Comparison of ENCODE assay signal across 29 cellular contexts in the genomic region with DNA sequence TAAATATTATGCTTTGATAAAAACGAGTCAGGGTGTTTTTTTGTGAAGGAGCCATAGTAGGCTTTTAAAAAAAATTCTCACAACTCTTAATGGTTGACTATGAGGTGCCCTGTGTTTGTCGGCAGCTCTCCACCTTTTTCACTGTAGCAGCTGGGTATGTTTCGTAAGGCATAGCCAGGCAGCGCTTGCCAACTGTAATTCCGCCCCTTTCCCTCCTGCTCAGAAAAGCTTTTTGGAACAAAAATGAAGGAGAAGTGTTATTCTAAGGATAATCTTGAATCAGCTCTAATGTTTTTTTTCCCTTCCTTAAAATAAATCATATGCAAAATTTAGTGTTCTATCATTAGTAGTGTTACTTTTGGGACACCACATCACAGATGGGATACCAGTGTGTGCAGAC. TPM values are rescaled to one million over a fixed set of nuclear protein-coding genes. Genes with fewer than 3 reads are reported as not detected.
"Had no signal": no experiment of that assay in that cellular context is flagged by ENCODE, and none has a peak within 500 bp of the region (broad histone marks: within the 10 kb centered on the region; RNA-seq: fewer than 3 reads in every experiment).

No MANE protein-coding gene starts in this region.

- H3K9me3 Mint-ChIP-seq: activated CD4-positive, alpha-beta memory T cell treated with anti-CD3 and anti-CD28 coated beads for 36 hours; activated CD4-positive, alpha-beta T cell treated with anti-CD3 and anti-CD28 coated beads, Interleukin-2, amount 10 ng/mL, durations not matched to agents 24 days and 14 days; activated naive CD4-positive, alpha-beta T cell treated with anti-CD3 and anti-CD28 coated beads, Interleukin-2, amount 10 ng/mL, durations not matched to agents 7 days and 5 days; activated naive CD4-positive, alpha-beta T cell treated with anti-CD3 and anti-CD28 coated beads, Interleukin-2, amount 50 U/mL, for 72 hours; activated naive CD8-positive, alpha-beta T cell treated with anti-CD3 and anti-CD28 coated beads, Interleukin-2, amount 10 ng/mL, durations not matched to agents 7 days and 5 days; activated T-helper 1 cell treated with anti-CD3 and anti-CD28 coated beads, Interleukin-12 subunit alpha, Interleukin-12 subunit beta, Interleukin-2, Interleukin-4 antibody, amounts not matched to agents 30 ng/mL and 10 ng/mL and 1 ng/mL, durations not matched to agents 14 hours and 24 hours and 36 hours; brain had no signal

- H3K27me3 Mint-ChIP-seq: activated CD4-positive, alpha-beta memory T cell treated with anti-CD3 and anti-CD28 coated beads for 36 hours; activated CD4-positive, alpha-beta T cell treated with anti-CD3 and anti-CD28 coated beads for 36 hours; activated CD4-positive, alpha-beta T cell treated with anti-CD3 and anti-CD28 coated beads, Interleukin-2, amount 10 ng/mL, durations not matched to agents 24 days and 14 days; activated CD8-positive, alpha-beta memory T cell treated with anti-CD3 and anti-CD28 coated beads, Interleukin-2, amount 10 ng/mL, durations not matched to agents 7 days and 5 days; activated naive CD4-positive, alpha-beta T cell treated with anti-CD3 and anti-CD28 coated beads, Interleukin-2, amount 10 ng/mL, durations not matched to agents 7 days and 5 days; activated naive CD8-positive, alpha-beta T cell treated with anti-CD3 and anti-CD28 coated beads, Interleukin-2, amount 10 ng/mL, durations not matched to agents 7 days and 5 days; brain had no signal

- H3K4me3 Mint-ChIP-seq: activated CD4-positive, alpha-beta memory T cell treated with anti-CD3 and anti-CD28 coated beads for 36 hours; activated CD4-positive, alpha-beta T cell treated with anti-CD3 and anti-CD28 coated beads for 36 hours; activated CD4-positive, alpha-beta T cell treated with anti-CD3 and anti-CD28 coated beads, Interleukin-2, amount 10 ng/mL, durations not matched to agents 24 days and 14 days; activated CD8-positive, alpha-beta memory T cell treated with anti-CD3 and anti-CD28 coated beads, Interleukin-2, amount 10 ng/mL, durations not matched to agents 7 days and 5 days; activated CD8-positive, alpha-beta T cell treated with anti-CD3 and anti-CD28 coated beads, Interleukin-2, amount 10 ng/mL, durations not matched to agents 7 days and 5 days; activated naive CD4-positive, alpha-beta T cell treated with anti-CD3 and anti-CD28 coated beads, Interleukin-2, amount 10 ng/mL, durations not matched to agents 7 days and 5 days; activated naive CD8-positive, alpha-beta T cell treated with anti-CD3 and anti-CD28 coated beads, Interleukin-2, amount 10 ng/mL, durations not matched to agents 7 days and 5 days; activated T-helper 1 cell treated with anti-CD3 and anti-CD28 coated beads, Interleukin-12 subunit alpha, Interleukin-12 subunit beta, Interleukin-2, Interleukin-4 antibody, amounts not matched to agents 30 ng/mL and 10 ng/mL and 1 ng/mL, durations not matched to agents 14 hours and 24 hours and 36 hours; brain had no signal

- H3K27ac Mint-ChIP-seq: activated CD4-positive, alpha-beta memory T cell treated with anti-CD3 and anti-CD28 coated beads for 36 hours; activated CD4-positive, alpha-beta T cell treated with anti-CD3 and anti-CD28 coated beads for 36 hours; activated CD4-positive, alpha-beta T cell treated with anti-CD3 and anti-CD28 coated beads, Interleukin-2, amount 10 ng/mL, durations not matched to agents 24 days and 14 days; activated CD8-positive, alpha-beta memory T cell treated with anti-CD3 and anti-CD28 coated beads, Interleukin-2, amount 10 ng/mL, durations not matched to agents 7 days and 5 days; activated CD8-positive, alpha-beta T cell treated with anti-CD3 and anti-CD28 coated beads, Interleukin-2, amount 10 ng/mL, durations not matched to agents 7 days and 5 days; activated naive CD4-positive, alpha-beta T cell treated with anti-CD3 and anti-CD28 coated beads, Interleukin-2, amount 10 ng/mL, durations not matched to agents 7 days and 5 days; activated naive CD4-positive, alpha-beta T cell treated with anti-CD3 and anti-CD28 coated beads, Interleukin-2, amount 50 U/mL, for 72 hours; activated naive CD8-positive, alpha-beta T cell treated with anti-CD3 and anti-CD28 coated beads, Interleukin-2, amount 10 ng/mL, durations not matched to agents 7 days and 5 days; activated T-helper 1 cell treated with anti-CD3 and anti-CD28 coated beads, Interleukin-12 subunit alpha, Interleukin-12 subunit beta, Interleukin-2, Interleukin-4 antibody, amounts not matched to agents 30 ng/mL and 10 ng/mL and 1 ng/mL, durations not matched to agents 14 hours and 24 hours and 36 hours had no signal

- H3K4me1 Mint-ChIP-seq: activated CD4-positive, alpha-beta T cell treated with anti-CD3 and anti-CD28 coated beads for 36 hours; activated CD4-positive, alpha-beta T cell treated with anti-CD3 and anti-CD28 coated beads, Interleukin-2, amount 10 ng/mL, durations not matched to agents 24 days and 14 days; activated CD8-positive, alpha-beta memory T cell treated with anti-CD3 and anti-CD28 coated beads, Interleukin-2, amount 10 ng/mL, durations not matched to agents 7 days and 5 days; activated naive CD4-positive, alpha-beta T cell treated with anti-CD3 and anti-CD28 coated beads, Interleukin-2, amount 10 ng/mL, durations not matched to agents 7 days and 5 days; activated naive CD8-positive, alpha-beta T cell treated with anti-CD3 and anti-CD28 coated beads, Interleukin-2, amount 10 ng/mL, durations not matched to agents 7 days and 5 days; brain had no signal

- ATAC-seq: activated CD4-positive, alpha-beta T cell treated with anti-CD3 and anti-CD28 coated beads for 36 hours; activated CD8-positive, alpha-beta memory T cell treated with anti-CD3 and anti-CD28 coated beads, Interleukin-2, amount 10 ng/mL, durations not matched to agents 7 days and 5 days; activated CD8-positive, alpha-beta T cell treated with anti-CD3 and anti-CD28 coated beads, Interleukin-2, amount 10 ng/mL, durations not matched to agents 7 days and 5 days; activated naive CD4-positive, alpha-beta T cell treated with anti-CD3 and anti-CD28 coated beads, Interleukin-2, amount 50 U/mL, for 72 hours; foreskin keratinocyte; gastrocnemius medialis had no signal

- DNase-seq: activated CD4-positive, alpha-beta memory T cell treated with anti-CD3 and anti-CD28 coated beads for 36 hours; activated CD4-positive, alpha-beta T cell treated with anti-CD3 and anti-CD28 coated beads for 36 hours; activated CD4-positive, alpha-beta T cell treated with anti-CD3 and anti-CD28 coated beads, Interleukin-2, amount 10 ng/mL, durations not matched to agents 24 days and 14 days; activated CD4-positive, CD25-positive, alpha-beta regulatory T cell; activated CD4-positive, CD25-positive, alpha-beta regulatory T cell treated with anti-CD3 and anti-CD28 coated beads, Interleukin-2, amount 50 U/mL, for 72 hours; activated CD8-positive, alpha-beta memory T cell treated with anti-CD3 and anti-CD28 coated beads, Interleukin-2, amount 10 ng/mL, durations not matched to agents 7 days and 5 days; activated CD8-positive, alpha-beta memory T cell treated with anti-CD3 and anti-CD28 coated beads, Interleukin-2, amount 50 U/mL, for 4 hours; activated CD8-positive, alpha-beta T cell treated with anti-CD3 and anti-CD28 coated beads, Interleukin-2, amount 10 ng/mL, durations not matched to agents 7 days and 5 days; activated gamma-delta T cell; activated naive CD4-positive, alpha-beta T cell; activated naive CD4-positive, alpha-beta T cell treated with anti-CD3 and anti-CD28 coated beads, Interleukin-2, amount 10 ng/mL, durations not matched to agents 7 days and 5 days; activated naive CD8-positive, alpha-beta T cell treated with anti-CD3 and anti-CD28 coated beads, Interleukin-2, amount 10 ng/mL, durations not matched to agents 7 days and 5 days; activated T-cell treated with anti-CD3 and anti-CD28 coated beads, Interleukin-2, amount 50 U/mL, for 1 hour; activated T-cell treated with anti-CD3 and anti-CD28 coated beads, Interleukin-2, amount 50 U/mL, for 48 hours; central memory CD4-positive, alpha-beta T cell; cerebellar nuclear complex; colonic mucosa; effector CD8-positive, alpha-beta T cell; foreskin keratinocyte; gastrocnemius medialis; glutamatergic neuron; T-helper 2 cell had no signal

RNA-seq across cellular contexts. Expression of gene CAGE1, which starts 21.3 kb away (rescaled TPM):
- total RNA-seq: ascending aorta, breast epithelium, colonic mucosa, epithelial cell of proximal tubule, esophagus muscularis mucosa, gastrocnemius medialis had no signal
